Comparison of ENCODE assay signal across 9 cellular contexts in the genomic region with DNA sequence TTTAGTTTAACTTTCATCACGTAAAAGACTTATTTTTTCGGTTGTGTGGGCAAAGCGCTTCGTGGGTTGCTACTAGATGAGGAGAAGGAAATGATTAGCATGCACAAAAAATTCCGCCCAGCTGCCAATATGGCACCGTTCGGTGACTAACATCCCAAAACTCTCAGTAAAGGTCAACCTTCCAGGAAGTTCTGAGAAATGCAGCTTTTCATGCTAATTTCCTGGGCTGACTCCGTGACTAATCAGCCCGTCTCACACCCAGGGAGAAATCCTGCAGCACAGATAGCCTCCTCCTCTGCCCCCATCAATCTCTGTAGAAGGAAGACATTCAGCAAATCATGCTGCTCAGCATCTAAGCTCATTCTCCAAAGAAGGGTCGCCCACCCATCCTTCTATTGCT. TPM values are rescaled to one million over a fixed set of nuclear protein-coding genes. Genes with fewer than 3 reads are reported as not detected.
DNase-seq lines count a peak whose midpoint lies in the region; ATAC-seq and TF ChIP-seq lines count a peak whose summit lies in the region.
"Had no signal": no experiment of that assay in that cellular context is flagged by ENCODE, and none has a peak within 500 bp of the region (broad histone marks: within the 10 kb centered on the region; RNA-seq: fewer than 3 reads in every experiment).

No MANE protein-coding gene starts in this region.

- peaks cover 33% of the 10 kb centered on the region for H3K36me3 Mint-ChIP-seq in HFFc6 (ENCODE audit: low read depth)

- H3K4me3 Mint-ChIP-seq in HFFc6 = peak overlapping the region; percentile 50; the same call in 1 of the 2 replicates

- no peaks in the 10 kb centered on the region for H3K27me3 ChIP-seq in foreskin keratinocyte

- TF ChIP-seq CTCF in HFFc6 (IDR thresholded peaks at IDR 0.05) (no peak), foreskin keratinocyte (conservative IDR thresholded peaks at IDR 0.05) (no peak)

- DNase-seq in HFFc6 = peak; percentile 93
- peak; percentile 2 to 4 for DNase-seq in activated CD4-positive, alpha-beta T cell treated with anti-CD3 and anti-CD28 coated beads, Interleukin-2, amount 50 U/mL, for 4 hours
- DNase-seq in foreskin keratinocyte = peak; percentile 76 to 89
- DNase-seq in stimulated activated CD4-positive, alpha-beta T cell treated with anti-CD3 and anti-CD28 coated beads, Interleukin-4, amount 100 ng/mL, for 1 hour = peak; percentile 15
- DNase-seq in NCI-H748 treated with DMSO at 0.1 percent for 48 hours (lab: John Stamatoyannopoulos, UW) = no peak
- no peak for DNase-seq in NCI-H187 treated with DMSO at 0.1 percent for 48 hours (lab: John Stamatoyannopoulos, UW)
- DNase-seq in occipital lobe (lab: John Stamatoyannopoulos, UW) = no peak
- DNase-seq: hippocampal formation had no signal

- H3K27me3 Mint-ChIP-seq in HFFc6 (ENCODE audit: insufficient read depth) = no peaks in the 10 kb centered on the region

- H3K4me1 ChIP-seq in foreskin keratinocyte = no peaks in the 10 kb centered on the region

- H3K4me1 Mint-ChIP-seq in HFFc6 (ENCODE audit: low read depth) = peaks cover 64% of the 10 kb centered on the region

- no peaks in the 10 kb centered on the region for H3K9me3 Mint-ChIP-seq in HFFc6

- no peak overlapping the region for H3K27ac ChIP-seq in foreskin keratinocyte

- peak overlapping the region; percentile 85 for H3K27ac Mint-ChIP-seq in HFFc6

- ATAC-seq in foreskin keratinocyte (peak; percentile 86), GM21529 (IDR thresholded peaks at IDR 0.05; ENCODE audit: unreplicated experiment) (no peak)

RNA-seq across cellular contexts. Expression of gene TMCO4, which starts 34.1 kb away (rescaled TPM):
- 10 to 100 TPM; 17.4 to 30.6 (median 27.8) TPM for total RNA-seq in HFFc6 (2021; fragmentation: NEBNext Ultra II Directional; extraction: Animal tissue kit (Norgen Biotek cat#: 25700))
- 10.8 and 12.2 TPM in 2 replicates for total RNA-seq in foreskin keratinocyte
- 9.7 and 10.5 TPM in 2 replicates for polyA plus RNA-seq in foreskin keratinocyte
- total RNA-seq in occipital lobe = 0.31 TPM

RNA-seq across cellular contexts. Expression of gene RNF186, which starts 49.5 kb away (rescaled TPM):
- not detected for total RNA-seq in HFFc6 (2021; fragmentation: NEBNext Ultra II Directional; extraction: Animal tissue kit (Norgen Biotek cat#: 25700))
- not detected in 2 replicates for total RNA-seq in foreskin keratinocyte
- not detected in 2 replicates for polyA plus RNA-seq in foreskin keratinocyte
- total RNA-seq in occipital lobe = not detected

Comparison
In these comparisons a context has a peak if more than half of its experiments do, and no peak if none do; other contexts are left out.
1. DNase-seq: peak in HFFc6 (single experiment), activated CD4-positive, alpha-beta T cell treated with anti-CD3 and anti-CD28 coated beads, Interleukin-2, amount 50 U/mL, for 4 hours (2 of 2), foreskin keratinocyte (2 of 2) and stimulated activated CD4-positive, alpha-beta T cell treated with anti-CD3 and anti-CD28 coated beads, Interleukin-4, amount 100 ng/mL, for 1 hour (single experiment); none in NCI-H748 treated with DMSO at 0.1 percent for 48 hours (single experiment), NCI-H187 treated with DMSO at 0.1 percent for 48 hours (single experiment) and occipital lobe (single experiment).